In genomic region chr14:105315211-105315721, GRCh38 we compare ENCODE assay signal across 8 cellular contexts. TPM values are rescaled to one million over a fixed set of nuclear protein-coding genes. Genes with fewer than 3 reads are reported as not detected.
DNase-seq lines count a peak whose midpoint lies in the region; ATAC-seq and TF ChIP-seq lines count a peak whose summit lies in the region.

No MANE protein-coding gene starts in this region.

- intact Hi-C loops in lower lobe of right lung (cut with DNase I): no loop called here

- no peaks in the 10 kb centered on the region for H3K36me3 ChIP-seq in BE2C
- no peaks in the 10 kb centered on the region for H3K36me3 ChIP-seq in KOPT-K1 (ENCODE audit: insufficient read depth, low read length)
- no peaks in the 10 kb centered on the region for H3K36me3 ChIP-seq in lower lobe of right lung

- DNase-seq in BE2C: no peak
- DNase-seq in activated CD4-positive, alpha-beta T cell treated with anti-CD3 and anti-CD28 coated beads for 1 hour: peak; percentile 34
- peak; percentile 51 for DNase-seq in dermis blood vessel endothelial cell
- DNase-seq in lower lobe of right lung: peak; percentile 65
- DNase-seq in foreskin melanocyte: no peak

- peaks cover 5% of the 10 kb centered on the region; the same call in 1 of the 2 replicates for H3K4me1 ChIP-seq in BE2C
- H3K4me1 ChIP-seq in lower lobe of right lung: peaks cover 37% of the 10 kb centered on the region

- H3K4me3 ChIP-seq in BE2C (ENCODE audit: low read depth, low read length) (peak overlapping the region; percentile 62), lower lobe of right lung (peak overlapping the region; percentile 75)

- ATAC-seq in GM21367 (IDR thresholded peaks at IDR 0.05; ENCODE audit: unreplicated experiment): peak; percentile 8
- ATAC-seq in lower lobe of right lung: peak; percentile 5 to 35

- H3K9me3 ChIP-seq in BE2C (no peaks in the 10 kb centered on the region), KOPT-K1 (ENCODE audit: insufficient read depth, low read length, poor library complexity, severe bottlenecking) (peaks cover 3% of the 10 kb centered on the region), lower lobe of right lung (no peaks in the 10 kb centered on the region)

- H3K27ac ChIP-seq in KOPT-K1 (ENCODE audit: low read depth, low read length, poor library complexity, severe bottlenecking): peak overlapping the region; percentile 30
- peak overlapping the region; percentile 65 for H3K27ac ChIP-seq in lower lobe of right lung
- peak overlapping the region; percentile 76 for H3K27ac ChIP-seq in temporal lobe (ENCODE audit: low read depth, low read length)

- TF ChIP-seq CTCF in BE2C (IDR thresholded peaks at IDR 0.05; ENCODE audit: low read depth, low read length) (no peak), lower lobe of right lung (IDR thresholded peaks at IDR 0.05) (no peak)

- H3K27me3 ChIP-seq in BE2C (no peaks in the 10 kb centered on the region), lower lobe of right lung (ENCODE audit: low read depth) (no peaks in the 10 kb centered on the region)

RNA-seq across cellular contexts. Expression of gene PACS2, which starts 0.7 kb away (rescaled TPM):
- polyA plus RNA-seq in BE2C (2012; ENCODE audit: insufficient read depth, insufficient read length, low read depth): 22.5 TPM
- total RNA-seq in dermis blood vessel endothelial cell (63.6 and 74.0 TPM in 2 replicates), lower lobe of right lung (79.7 TPM), temporal lobe (67.9 TPM)

RNA-seq across cellular contexts. Expression of gene BRF1, which starts 14.5 kb away (rescaled TPM):
- 43.4 TPM for polyA plus RNA-seq in BE2C (2012; ENCODE audit: insufficient read depth, insufficient read length, low read depth)
- 56.5 and 71.5 TPM in 2 replicates for total RNA-seq in dermis blood vessel endothelial cell
- 35.7 TPM for total RNA-seq in lower lobe of right lung
- total RNA-seq in temporal lobe: 57.0 TPM

Comparison
In these comparisons a context has a peak if more than half of its experiments do, and no peak if none do; other contexts are left out.
1. DNase-seq: peak in activated CD4-positive, alpha-beta T cell treated with anti-CD3 and anti-CD28 coated beads for 1 hour (single experiment), dermis blood vessel endothelial cell (single experiment) and lower lobe of right lung (single experiment); none in BE2C (single experiment) and foreskin melanocyte (single experiment).
2. Peak in every context shown above with its lines, with median percentiles within 50 percentile points of each other: H3K27ac ChIP-seq.